1 cellular context compared by ENCODE assay signal in the genomic region with DNA sequence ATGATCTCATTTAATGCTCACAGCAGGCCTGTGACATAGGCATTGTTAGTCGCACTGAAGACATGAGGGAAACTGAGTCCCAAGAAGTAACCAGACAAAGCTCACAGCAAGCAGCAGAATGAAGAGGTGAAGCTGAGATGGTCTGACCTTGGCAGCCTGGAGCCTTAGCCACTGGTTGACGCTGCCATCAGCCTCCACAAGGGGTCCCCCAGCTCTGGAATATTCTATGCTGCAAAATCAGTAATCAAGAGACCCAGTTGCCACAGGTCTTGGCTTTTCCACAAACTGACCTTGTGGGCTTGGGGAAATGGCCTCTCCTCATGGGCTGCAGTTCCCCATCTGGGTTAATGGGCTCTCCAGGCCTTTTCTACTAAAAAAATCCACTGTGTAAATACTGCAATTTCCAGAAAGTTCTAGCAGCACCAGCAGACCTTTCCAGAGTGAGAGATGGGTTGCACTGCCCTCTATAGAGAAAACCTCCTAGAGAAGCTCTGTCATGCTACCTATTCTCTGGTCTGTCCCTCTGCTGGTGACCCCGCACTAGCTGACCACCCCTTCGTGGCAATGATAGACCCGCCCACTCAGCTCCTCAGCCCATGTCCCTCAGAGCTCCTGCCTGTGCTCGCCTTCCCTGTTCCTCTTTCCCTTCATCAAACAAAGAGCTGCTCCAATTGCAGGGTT.
TF ChIP-seq lines count a peak whose summit lies in the region.

No MANE protein-coding gene starts in this region.

TF ChIP-seq in SK-N-SH treated with all-trans-retinoic acid at 6 μM for 48 hours, 23 proteins besides CTCF, POLR2A, EP300 and RAD21 (continued from another document):
- TF ChIP-seq, protein P1, sequence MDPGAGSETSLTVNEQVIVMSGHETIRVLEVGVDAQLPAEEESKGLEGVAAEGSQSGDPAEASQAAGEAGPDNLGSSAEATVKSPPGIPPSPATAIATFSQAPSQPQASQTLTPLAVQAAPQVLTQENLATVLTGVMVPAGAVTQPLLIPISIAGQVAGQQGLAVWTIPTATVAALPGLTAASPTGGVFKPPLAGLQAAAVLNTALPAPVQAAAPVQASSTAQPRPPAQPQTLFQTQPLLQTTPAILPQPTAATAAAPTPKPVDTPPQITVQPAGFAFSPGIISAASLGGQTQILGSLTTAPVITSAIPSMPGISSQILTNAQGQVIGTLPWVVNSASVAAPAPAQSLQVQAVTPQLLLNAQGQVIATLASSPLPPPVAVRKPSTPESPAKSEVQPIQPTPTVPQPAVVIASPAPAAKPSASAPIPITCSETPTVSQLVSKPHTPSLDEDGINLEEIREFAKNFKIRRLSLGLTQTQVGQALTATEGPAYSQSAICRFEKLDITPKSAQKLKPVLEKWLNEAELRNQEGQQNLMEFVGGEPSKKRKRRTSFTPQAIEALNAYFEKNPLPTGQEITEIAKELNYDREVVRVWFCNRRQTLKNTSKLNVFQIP (CRISPR knock-in tag; IDR thresholded peaks at IDR 0.05; ENCODE audit: borderline replicate concordance, low read depth) = no peak
- no peak for TF ChIP-seq ISL1 (CRISPR knock-in tag; IDR thresholded peaks at IDR 0.05)
- no peak for TF ChIP-seq ARNTL (CRISPR knock-in tag; IDR thresholded peaks at IDR 0.05; ENCODE audit: borderline replicate concordance, low read depth)
- TF ChIP-seq TCF4 (CRISPR knock-in tag; IDR thresholded peaks at IDR 0.05; ENCODE audit: borderline replicate concordance) = no peak
- TF ChIP-seq ZNF8 (CRISPR knock-in tag; IDR thresholded peaks at IDR 0.05) = no peak
- TF ChIP-seq PPARA (CRISPR knock-in tag; IDR thresholded peaks at IDR 0.05; ENCODE audit: borderline replicate concordance) = no peak
- TF ChIP-seq, protein P2, sequence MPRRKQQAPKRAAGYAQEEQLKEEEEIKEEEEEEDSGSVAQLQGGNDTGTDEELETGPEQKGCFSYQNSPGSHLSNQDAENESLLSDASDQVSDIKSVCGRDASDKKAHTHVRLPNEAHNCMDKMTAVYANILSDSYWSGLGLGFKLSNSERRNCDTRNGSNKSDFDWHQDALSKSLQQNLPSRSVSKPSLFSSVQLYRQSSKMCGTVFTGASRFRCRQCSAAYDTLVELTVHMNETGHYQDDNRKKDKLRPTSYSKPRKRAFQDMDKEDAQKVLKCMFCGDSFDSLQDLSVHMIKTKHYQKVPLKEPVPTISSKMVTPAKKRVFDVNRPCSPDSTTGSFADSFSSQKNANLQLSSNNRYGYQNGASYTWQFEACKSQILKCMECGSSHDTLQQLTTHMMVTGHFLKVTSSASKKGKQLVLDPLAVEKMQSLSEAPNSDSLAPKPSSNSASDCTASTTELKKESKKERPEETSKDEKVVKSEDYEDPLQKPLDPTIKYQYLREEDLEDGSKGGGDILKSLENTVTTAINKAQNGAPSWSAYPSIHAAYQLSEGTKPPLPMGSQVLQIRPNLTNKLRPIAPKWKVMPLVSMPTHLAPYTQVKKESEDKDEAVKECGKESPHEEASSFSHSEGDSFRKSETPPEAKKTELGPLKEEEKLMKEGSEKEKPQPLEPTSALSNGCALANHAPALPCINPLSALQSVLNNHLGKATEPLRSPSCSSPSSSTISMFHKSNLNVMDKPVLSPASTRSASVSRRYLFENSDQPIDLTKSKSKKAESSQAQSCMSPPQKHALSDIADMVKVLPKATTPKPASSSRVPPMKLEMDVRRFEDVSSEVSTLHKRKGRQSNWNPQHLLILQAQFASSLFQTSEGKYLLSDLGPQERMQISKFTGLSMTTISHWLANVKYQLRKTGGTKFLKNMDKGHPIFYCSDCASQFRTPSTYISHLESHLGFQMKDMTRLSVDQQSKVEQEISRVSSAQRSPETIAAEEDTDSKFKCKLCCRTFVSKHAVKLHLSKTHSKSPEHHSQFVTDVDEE (CRISPR knock-in tag; IDR thresholded peaks at IDR 0.05) = no peak
- TF ChIP-seq BACH2 (CRISPR knock-in tag; IDR thresholded peaks at IDR 0.05; ENCODE audit: borderline replicate concordance) = no peak
